11 cellular contexts compared by ENCODE assay signal in the genomic region with DNA sequence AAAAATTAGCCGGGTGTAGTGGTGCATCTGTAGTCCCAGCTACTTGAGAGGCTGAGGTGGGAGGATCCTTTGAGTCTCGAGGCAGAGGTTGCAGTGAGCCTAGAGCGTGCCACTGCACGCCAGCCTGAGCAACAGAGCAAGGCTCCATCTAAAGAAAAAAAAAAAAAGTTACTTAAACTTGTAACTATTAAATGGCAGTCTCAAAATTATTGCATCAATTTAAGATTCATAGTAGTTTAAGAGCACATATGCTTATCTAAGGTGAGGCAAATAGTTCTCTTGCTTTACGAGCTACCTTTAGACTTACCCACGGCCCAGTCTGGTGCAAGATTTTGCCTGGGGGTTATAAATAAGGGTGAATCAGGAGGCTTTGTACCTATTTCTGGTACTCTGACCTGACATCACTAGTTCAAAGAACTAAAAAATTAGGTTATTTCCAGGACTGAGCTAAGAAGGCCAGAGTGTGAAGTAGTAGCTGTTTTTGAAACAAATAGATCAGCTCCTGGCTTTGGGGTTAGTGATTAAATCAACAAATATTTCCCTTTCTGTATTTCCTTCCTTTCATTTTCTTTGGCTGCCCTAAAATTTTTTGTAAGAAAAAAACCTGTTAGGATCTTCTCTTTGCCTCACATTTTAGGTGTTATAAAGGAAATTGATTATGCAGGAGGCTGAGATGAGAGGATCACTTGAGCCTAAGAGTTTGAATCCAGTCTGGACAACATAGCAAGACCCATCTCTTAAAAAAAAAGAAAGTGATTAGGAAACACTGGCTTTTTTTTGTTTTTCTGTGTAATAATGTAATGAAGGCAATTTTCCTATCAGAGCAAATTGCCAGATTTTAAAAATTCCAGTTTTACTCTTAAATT. TPM values are rescaled to one million over a fixed set of nuclear protein-coding genes. Genes with fewer than 3 reads are reported as not detected.
DNase-seq lines count a peak whose midpoint lies in the region; ATAC-seq and TF ChIP-seq lines count a peak whose summit lies in the region.
"Had no signal": no experiment of that assay in that cellular context is flagged by ENCODE, and none has a peak within 500 bp of the region (broad histone marks: within the 10 kb centered on the region; RNA-seq: fewer than 3 reads in every experiment).

No MANE protein-coding gene starts in this region.

- H3K27me3 Mint-ChIP-seq in Caco-2 (ENCODE audit: insufficient read depth, unreplicated experiment) (no peaks in the 10 kb centered on the region), memory B cell (no peaks in the 10 kb centered on the region)
- no peaks in the 10 kb centered on the region for H3K27me3 Mint-ChIP-seq in activated naive CD4-positive, alpha-beta T cell treated with anti-CD3 and anti-CD28 coated beads, Interleukin-2, amount 10 ng/mL, durations not matched to agents 7 days and 5 days

- H3K4me3 Mint-ChIP-seq in Caco-2 (ENCODE audit: unreplicated experiment) (no peak overlapping the region), memory B cell (peak overlapping the region; percentile 51)
- peak overlapping the region; percentile 99 for H3K4me3 Mint-ChIP-seq in activated naive CD4-positive, alpha-beta T cell treated with anti-CD3 and anti-CD28 coated beads, Interleukin-2, amount 10 ng/mL, durations not matched to agents 7 days and 5 days

- no peaks in the 10 kb centered on the region for H3K4me1 Mint-ChIP-seq in Caco-2 (ENCODE audit: low read depth, unreplicated experiment)
- H3K4me1 Mint-ChIP-seq in activated naive CD4-positive, alpha-beta T cell treated with anti-CD3 and anti-CD28 coated beads, Interleukin-2, amount 10 ng/mL, durations not matched to agents 7 days and 5 days, result peaks cover 51% of the 10 kb centered on the region
- H3K4me1 Mint-ChIP-seq in memory B cell, result peaks cover 10% of the 10 kb centered on the region

- no TSS peak for BruUV-seq in Caco-2 (replicated peaks; lab: Mats Ljungman, UMichigan)

- intact Hi-C loops in Caco-2 (cut with micrococcal nuclease; ENCODE audit: unreplicated experiment), result no loop called here

- H3K36me3 ChIP-seq in Caco-2 (ENCODE audit: control insufficient read depth, insufficient read depth, low read length), result no peaks in the 10 kb centered on the region

- POLR2A ChIA-PET in Caco-2 (lab: Charles Lee), result interaction anchor here (0.5 to 1.7 kb wide), 4 partner anchors 10 to 244 kb away, joined by 3 to 20 read pairs (median 4); partner anchors contain the start of gene RPS29

- peaks cover 19% of the 10 kb centered on the region for H3K4me1 ChIP-seq in Caco-2

- H3K4me3 ChIP-seq in Caco-2 (ENCODE audit: low read depth, low read length), result no peak overlapping the region
- H3K4me3 ChIP-seq: SJCRH30 had no signal

- H3K27me3 ChIP-seq in Caco-2 (replicated peaks; ENCODE audit: control insufficient read depth, insufficient read depth, low read length), result no peaks in the 10 kb centered on the region
- H3K27me3 ChIP-seq: SJCRH30 had no signal

- DNase-seq in Caco-2 (peak; percentile 64 to 67), HT-29 (ENCODE audit: low spot score) (peak; percentile 20), memory B cell (ENCODE audit: low spot score in 2 of 2) (no peak), NCI-H2029 (lab: John Stamatoyannopoulos, UW) (no peak)
- DNase-seq in activated naive CD4-positive, alpha-beta T cell treated with anti-CD3 and anti-CD28 coated beads, Interleukin-2, amount 10 ng/mL, durations not matched to agents 7 days and 5 days, result no peak
- no peak for DNase-seq in activated CD8-positive, alpha-beta memory T cell treated with anti-CD3 and anti-CD28 coated beads, Interleukin-2, amount 50 U/mL, for 48 hours
- DNase-seq: hippocampal formation, SJCRH30 had no signal

- ATAC-seq in memory B cell (ENCODE audit: low read depth), result no peak
- ATAC-seq in GM19455 (IDR thresholded peaks at IDR 0.05; ENCODE audit: unreplicated experiment), result no peak
- no peak for ATAC-seq in GM19395 (IDR thresholded peaks at IDR 0.05; ENCODE audit: unreplicated experiment)
- ATAC-seq: sciatic nerve had no signal

- no peak overlapping the region for H3K27ac Mint-ChIP-seq in Caco-2 (ENCODE audit: unreplicated experiment)
- H3K27ac Mint-ChIP-seq in activated naive CD4-positive, alpha-beta T cell treated with anti-CD3 and anti-CD28 coated beads, Interleukin-2, amount 10 ng/mL, durations not matched to agents 7 days and 5 days, result peak overlapping the region; percentile 80
- peak overlapping the region; percentile 73 for H3K27ac Mint-ChIP-seq in memory B cell

- H3K36me3 Mint-ChIP-seq in Caco-2 (ENCODE audit: insufficient read depth, unreplicated experiment), result peaks cover 69% of the 10 kb centered on the region
- H3K36me3 Mint-ChIP-seq in activated naive CD4-positive, alpha-beta T cell treated with anti-CD3 and anti-CD28 coated beads, Interleukin-2, amount 10 ng/mL, durations not matched to agents 7 days and 5 days, result peaks cover 47% of the 10 kb centered on the region
- peaks cover 4% of the 10 kb centered on the region for H3K36me3 Mint-ChIP-seq in memory B cell

- no peaks in the 10 kb centered on the region for H3K9me3 Mint-ChIP-seq in Caco-2 (ENCODE audit: unreplicated experiment)
- H3K9me3 Mint-ChIP-seq in activated naive CD4-positive, alpha-beta T cell treated with anti-CD3 and anti-CD28 coated beads, Interleukin-2, amount 10 ng/mL, durations not matched to agents 7 days and 5 days, result no peaks in the 10 kb centered on the region
- H3K9me3 Mint-ChIP-seq in memory B cell, result no peaks in the 10 kb centered on the region

- no peaks in the 10 kb centered on the region for H3K9me3 ChIP-seq in Caco-2
- H3K9me3 ChIP-seq: SJCRH30 had no signal

- CTCF ChIA-PET in Caco-2 (lab: Charles Lee), result interaction anchor here (1.1 to 1.2 kb wide), 2 partner anchors 10 to 11 kb away, joined by 3 to 7 read pairs; partner anchors contain the start of gene DNAAF2
- CTCF ChIA-PET in activated naive CD4-positive, alpha-beta T cell treated with anti-CD3 and anti-CD28 coated beads, Interleukin-2, amount 10 ng/mL, durations not matched to agents 7 days and 5 days (lab: Charles Lee), result interaction anchor here (0.9 to 2.0 kb wide), 2 partner anchors 9 to 205 kb away, joined by 4 to 18 read pairs; no protein-coding TSS in a partner anchor

- no peak for TF ChIP-seq CTCF in Caco-2 (IDR thresholded peaks at IDR 0.05; ENCODE audit: insufficient read depth in 1 of 2, low read depth in 1 of 2, low read length in 1 of 2, severe bottlenecking in 1 of 2, unreplicated experiment in 1 of 2)

RNA-seq across cellular contexts. Expression of gene MGAT2, which starts 3.6 kb away (rescaled TPM):
- 42.1 and 47.5 TPM in 2 replicates for total RNA-seq in Caco-2 (2022)
- 35.5 and 36.5 TPM in 2 replicates for total RNA-seq in HT-29 (2014; rRNA removed; shearing (Covaris generic))

RNA-seq across cellular contexts. Expression of gene RPL36AL, which starts 3.7 kb away (rescaled TPM):
- 181 and 191 TPM in 2 replicates for total RNA-seq in Caco-2 (2022)
- total RNA-seq in HT-29 (2014; rRNA removed; shearing (Covaris generic)), result 114 and 130 TPM in 2 replicates

RNA-seq across cellular contexts. Expression of gene DNAAF2, which starts 10.9 kb away (rescaled TPM):
- total RNA-seq in Caco-2 (2022), result 11.4 and 11.5 TPM in 2 replicates
- total RNA-seq in HT-29 (2014; rRNA removed; shearing (Covaris generic)), result 23.0 and 24.9 TPM in 2 replicates

RNA-seq across cellular contexts. Expression of gene LRR1, which starts 25.4 kb away (rescaled TPM):
- total RNA-seq in Caco-2 (2022), result 32.0 and 34.8 TPM in 2 replicates
- total RNA-seq in HT-29 (2014; rRNA removed; shearing (Covaris generic)), result 26.4 and 28.6 TPM in 2 replicates

RNA-seq across cellular contexts. Expression of gene RPS29, which starts 38.0 kb away (rescaled TPM):
- total RNA-seq in Caco-2 (2022), result 1,677 and 1,733 TPM in 2 replicates
- 1,194 and 1,378 TPM in 2 replicates for total RNA-seq in HT-29 (2014; rRNA removed; shearing (Covaris generic))

Comparison
In these comparisons a context has a peak if more than half of its experiments do, and no peak if none do; other contexts are left out.
1. DNase-seq: peak in Caco-2 (2 of 2) and HT-29 (single experiment); none in activated naive CD4-positive, alpha-beta T cell treated with anti-CD3 and anti-CD28 coated beads, Interleukin-2, amount 10 ng/mL, durations not matched to agents 7 days and 5 days (single experiment), memory B cell (0 of 2), NCI-H2029 (single experiment) and activated CD8-positive, alpha-beta memory T cell treated with anti-CD3 and anti-CD28 coated beads, Interleukin-2, amount 50 U/mL, for 48 hours (single experiment).